ENCODE assay signal across 8 cellular contexts in the genomic region with DNA sequence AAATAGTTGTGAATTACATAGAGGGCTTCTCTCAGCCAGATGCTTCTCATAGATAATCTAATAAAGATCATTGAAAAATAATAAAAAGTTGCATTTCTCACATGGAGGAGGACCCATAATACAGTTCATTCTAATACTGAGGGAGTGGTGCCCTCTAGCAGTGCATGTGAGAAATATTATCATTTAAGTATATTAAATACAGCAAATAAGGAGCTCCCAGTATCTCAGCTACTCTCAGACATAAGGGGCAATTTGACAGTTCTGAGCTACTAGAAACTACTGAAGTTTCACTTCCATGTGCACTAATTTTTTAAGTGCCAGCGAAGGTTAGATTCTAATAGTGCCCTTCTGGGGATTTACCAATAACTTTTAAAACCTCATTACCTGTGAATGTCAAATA.
DNase-seq lines count a peak whose midpoint lies in the region; ATAC-seq and TF ChIP-seq lines count a peak whose summit lies in the region.

No MANE protein-coding gene starts in this region.

- peaks cover 0 to 4% (median 0%) of the 10 kb centered on the region in 11 donors for H3K9me3 ChIP-seq in heart right ventricle

- H3K36me3 ChIP-seq in heart right ventricle = no peaks in the 10 kb centered on the region

- no peaks in the 10 kb centered on the region for H3K4me1 ChIP-seq in heart right ventricle

- ATAC-seq in heart right ventricle (peak in 1 of 8 donors; percentile 58), HG02981 (IDR thresholded peaks at IDR 0.05; ENCODE audit: unreplicated experiment) (peak; percentile 64)

- intact Hi-C loops in heart right ventricle (cut with DNase I) = no loop called here
- intact Hi-C loops in cardiac septum (cut with DNase I) = no loop called here

- WGBS in heart right ventricle, 2 donors = 69% methylated on average over 1 of the region's 1 CpG

- H3K27ac ChIP-seq in heart right ventricle = no peak overlapping the region

- DNase-seq in heart right ventricle (no peak), cardiac septum (ENCODE audit: low spot score) (no peak), NCI-H510A treated with DMSO at 0.1 percent for 48 hours (lab: John Stamatoyannopoulos, UW) (peak; percentile 43), epidermal melanocyte (ENCODE audit: insufficient read length, low spot score) (peak; percentile 52), retinal pigment epithelial cell (ENCODE audit: low read depth) (no peak), GM03348 (ENCODE audit: low spot score) (no peak)
- DNase-seq in stimulated activated CD8-positive, alpha-beta memory T cell treated with anti-CD3 and anti-CD28 coated beads, Interleukin-4, amount 100 ng/mL, for 48 hours = no peak

- H3K27me3 ChIP-seq in heart right ventricle = no peaks in the 10 kb centered on the region

- peak in 8 of 9 donors; percentile 21 to 60 (median 44) for TF ChIP-seq CTCF in heart right ventricle (IDR thresholded peaks at IDR 0.05)
- TF ChIP-seq CTCF in retinal pigment epithelial cell (conservative IDR thresholded peaks at IDR 0.05; ENCODE audit: low read depth, low read length) = peak; percentile 46

- no peak overlapping the region for H3K4me3 ChIP-seq in heart right ventricle
- H3K4me3 ChIP-seq in retinal pigment epithelial cell (ENCODE audit: low read length) = no peak overlapping the region

Comparison
In these comparisons a context has a peak if more than half of its experiments do, and no peak if none do; other contexts are left out.
1. DNase-seq: peak in NCI-H510A treated with DMSO at 0.1 percent for 48 hours (single experiment) and epidermal melanocyte (single experiment); none in heart right ventricle (0 of 2), cardiac septum (single experiment), retinal pigment epithelial cell (single experiment), stimulated activated CD8-positive, alpha-beta memory T cell treated with anti-CD3 and anti-CD28 coated beads, Interleukin-4, amount 100 ng/mL, for 48 hours (single experiment) and GM03348 (single experiment).